ENCODE assay signal across 1 cellular context in the genomic region with DNA sequence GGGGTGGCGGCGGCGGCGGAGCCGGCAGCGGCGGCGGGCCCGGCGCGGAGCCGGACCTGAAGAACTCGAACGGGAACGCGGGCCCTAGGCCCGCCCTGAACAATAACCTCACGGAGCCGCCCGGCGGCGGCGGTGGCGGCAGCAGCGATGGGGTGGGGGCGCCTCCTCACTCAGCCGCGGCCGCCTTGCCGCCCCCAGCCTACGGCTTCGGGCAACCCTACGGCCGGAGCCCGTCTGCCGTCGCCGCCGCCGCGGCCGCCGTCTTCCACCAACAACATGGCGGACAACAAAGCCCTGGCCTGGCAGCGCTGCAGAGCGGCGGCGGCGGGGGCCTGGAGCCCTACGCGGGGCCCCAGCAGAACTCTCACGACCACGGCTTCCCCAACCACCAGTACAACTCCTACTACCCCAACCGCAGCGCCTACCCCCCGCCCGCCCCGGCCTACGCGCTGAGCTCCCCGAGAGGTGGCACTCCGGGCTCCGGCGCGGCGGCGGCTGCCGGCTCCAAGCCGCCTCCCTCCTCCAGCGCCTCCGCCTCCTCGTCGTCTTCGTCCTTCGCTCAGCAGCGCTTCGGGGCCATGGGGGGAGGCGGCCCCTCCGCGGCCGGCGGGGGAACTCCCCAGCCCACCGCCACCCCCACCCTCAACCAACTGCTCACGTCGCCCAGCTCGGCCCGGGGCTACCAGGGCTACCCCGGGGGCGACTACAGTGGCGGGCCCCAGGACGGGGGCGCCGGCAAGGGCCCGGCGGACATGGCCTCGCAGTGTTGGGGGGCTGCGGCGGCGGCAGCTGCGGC.
TF ChIP-seq lines count a peak whose summit lies in the region.

No MANE protein-coding gene starts in this region.

TF ChIP-seq in K562, 482 proteins besides CTCF, POLR2A, EP300 and RAD21 (continued from another document and continues in another):
- TF ChIP-seq, protein P1, sequence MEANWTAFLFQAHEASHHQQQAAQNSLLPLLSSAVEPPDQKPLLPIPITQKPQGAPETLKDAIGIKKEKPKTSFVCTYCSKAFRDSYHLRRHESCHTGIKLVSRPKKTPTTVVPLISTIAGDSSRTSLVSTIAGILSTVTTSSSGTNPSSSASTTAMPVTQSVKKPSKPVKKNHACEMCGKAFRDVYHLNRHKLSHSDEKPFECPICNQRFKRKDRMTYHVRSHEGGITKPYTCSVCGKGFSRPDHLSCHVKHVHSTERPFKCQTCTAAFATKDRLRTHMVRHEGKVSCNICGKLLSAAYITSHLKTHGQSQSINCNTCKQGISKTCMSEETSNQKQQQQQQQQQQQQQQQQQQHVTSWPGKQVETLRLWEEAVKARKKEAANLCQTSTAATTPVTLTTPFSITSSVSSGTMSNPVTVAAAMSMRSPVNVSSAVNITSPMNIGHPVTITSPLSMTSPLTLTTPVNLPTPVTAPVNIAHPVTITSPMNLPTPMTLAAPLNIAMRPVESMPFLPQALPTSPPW (CRISPR knock-in tag; IDR thresholded peaks at IDR 0.05): no peak
- peak; percentile 88 for TF ChIP-seq RBBP5 (IDR thresholded peaks at IDR 0.05; ENCODE audit: borderline replicate concordance, insufficient read depth, low read length, poor library complexity, severe bottlenecking)
- no peak for TF ChIP-seq ZBED1 (IDR thresholded peaks at IDR 0.05)
- TF ChIP-seq, protein P2, sequence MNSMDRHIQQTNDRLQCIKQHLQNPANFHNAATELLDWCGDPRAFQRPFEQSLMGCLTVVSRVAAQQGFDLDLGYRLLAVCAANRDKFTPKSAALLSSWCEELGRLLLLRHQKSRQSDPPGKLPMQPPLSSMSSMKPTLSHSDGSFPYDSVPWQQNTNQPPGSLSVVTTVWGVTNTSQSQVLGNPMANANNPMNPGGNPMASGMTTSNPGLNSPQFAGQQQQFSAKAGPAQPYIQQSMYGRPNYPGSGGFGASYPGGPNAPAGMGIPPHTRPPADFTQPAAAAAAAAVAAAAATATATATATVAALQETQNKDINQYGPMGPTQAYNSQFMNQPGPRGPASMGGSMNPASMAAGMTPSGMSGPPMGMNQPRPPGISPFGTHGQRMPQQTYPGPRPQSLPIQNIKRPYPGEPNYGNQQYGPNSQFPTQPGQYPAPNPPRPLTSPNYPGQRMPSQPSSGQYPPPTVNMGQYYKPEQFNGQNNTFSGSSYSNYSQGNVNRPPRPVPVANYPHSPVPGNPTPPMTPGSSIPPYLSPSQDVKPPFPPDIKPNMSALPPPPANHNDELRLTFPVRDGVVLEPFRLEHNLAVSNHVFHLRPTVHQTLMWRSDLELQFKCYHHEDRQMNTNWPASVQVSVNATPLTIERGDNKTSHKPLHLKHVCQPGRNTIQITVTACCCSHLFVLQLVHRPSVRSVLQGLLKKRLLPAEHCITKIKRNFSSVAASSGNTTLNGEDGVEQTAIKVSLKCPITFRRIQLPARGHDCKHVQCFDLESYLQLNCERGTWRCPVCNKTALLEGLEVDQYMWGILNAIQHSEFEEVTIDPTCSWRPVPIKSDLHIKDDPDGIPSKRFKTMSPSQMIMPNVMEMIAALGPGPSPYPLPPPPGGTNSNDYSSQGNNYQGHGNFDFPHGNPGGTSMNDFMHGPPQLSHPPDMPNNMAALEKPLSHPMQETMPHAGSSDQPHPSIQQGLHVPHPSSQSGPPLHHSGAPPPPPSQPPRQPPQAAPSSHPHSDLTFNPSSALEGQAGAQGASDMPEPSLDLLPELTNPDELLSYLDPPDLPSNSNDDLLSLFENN (IDR thresholded peaks at IDR 0.05; ENCODE audit: low read depth in 2 of 2, low read length in 2 of 2): no peak
- no peak for TF ChIP-seq NFXL1 (CRISPR knock-in tag; IDR thresholded peaks at IDR 0.05)
- no peak for TF ChIP-seq ZNF3 (CRISPR knock-in tag; IDR thresholded peaks at IDR 0.05)
- no peak for TF ChIP-seq KAT2B (IDR thresholded peaks at IDR 0.05; ENCODE audit: low read depth, low read length)
- no peak for TF ChIP-seq KLF6 (CRISPR knock-in tag; IDR thresholded peaks at IDR 0.05; ENCODE audit: borderline replicate concordance)
- no peak for TF ChIP-seq MYNN (IDR thresholded peaks at IDR 0.05)
- no peak for TF ChIP-seq MYNN (CRISPR knock-in tag; IDR thresholded peaks at IDR 0.05)
- TF ChIP-seq ZZZ3 (IDR thresholded peaks at IDR 0.05): no peak
- TF ChIP-seq SOX6 (IDR thresholded peaks at IDR 0.05): no peak
- TF ChIP-seq NR2F6 (CRISPR knock-in tag; IDR thresholded peaks at IDR 0.05): no peak
- peak; percentile 60; the same call in 1 of the 2 replicates for TF ChIP-seq ZBTB7A (IDR thresholded peaks at IDR 0.05; ENCODE audit: borderline replicate concordance, control insufficient read depth, low read depth, low read length)
- TF ChIP-seq, protein P3, sequence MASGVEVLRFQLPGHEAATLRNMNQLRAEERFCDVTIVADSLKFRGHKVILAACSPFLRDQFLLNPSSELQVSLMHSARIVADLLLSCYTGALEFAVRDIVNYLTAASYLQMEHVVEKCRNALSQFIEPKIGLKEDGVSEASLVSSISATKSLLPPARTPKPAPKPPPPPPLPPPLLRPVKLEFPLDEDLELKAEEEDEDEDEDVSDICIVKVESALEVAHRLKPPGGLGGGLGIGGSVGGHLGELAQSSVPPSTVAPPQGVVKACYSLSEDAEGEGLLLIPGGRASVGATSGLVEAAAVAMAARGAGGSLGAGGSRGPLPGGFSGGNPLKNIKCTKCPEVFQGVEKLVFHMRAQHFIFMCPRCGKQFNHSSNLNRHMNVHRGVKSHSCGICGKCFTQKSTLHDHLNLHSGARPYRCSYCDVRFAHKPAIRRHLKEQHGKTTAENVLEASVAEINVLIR (CRISPR knock-in tag; IDR thresholded peaks at IDR 0.05): no peak
- peak; percentile 55; the same call in 1 of the 2 replicates for TF ChIP-seq EGR1 (conservative IDR thresholded peaks at IDR 0.05)
- no peak for TF ChIP-seq ERF (CRISPR knock-in tag; IDR thresholded peaks at IDR 0.05)
- TF ChIP-seq GATAD2B (IDR thresholded peaks at IDR 0.05; ENCODE audit: borderline replicate concordance): no peak; the same call in 1 of the 2 replicates
- TF ChIP-seq, protein P4, sequence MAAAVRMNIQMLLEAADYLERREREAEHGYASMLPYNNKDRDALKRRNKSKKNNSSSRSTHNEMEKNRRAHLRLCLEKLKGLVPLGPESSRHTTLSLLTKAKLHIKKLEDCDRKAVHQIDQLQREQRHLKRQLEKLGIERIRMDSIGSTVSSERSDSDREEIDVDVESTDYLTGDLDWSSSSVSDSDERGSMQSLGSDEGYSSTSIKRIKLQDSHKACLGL (CRISPR knock-in tag; IDR thresholded peaks at IDR 0.05; ENCODE audit: borderline replicate concordance, poor library complexity, severe bottlenecking): no peak
- no peak for TF ChIP-seq FOXM1 (IDR thresholded peaks at IDR 0.05; ENCODE audit: low read depth)
- TF ChIP-seq FOXM1 (CRISPR knock-in tag; IDR thresholded peaks at IDR 0.05; ENCODE audit: low read depth): 0 out of 2 replicates have a peak, but pooled peaks have one; percentile 68
- 0 out of 2 replicates have a peak, but pooled peaks have one; percentile 70 for TF ChIP-seq RBM14 (IDR thresholded peaks at IDR 0.05; ENCODE audit: borderline replicate concordance, insufficient read depth, low read depth, low read length)
- peak; percentile 38 for TF ChIP-seq SAP30 (IDR thresholded peaks at IDR 0.05; ENCODE audit: borderline replicate concordance, insufficient read depth, low read depth, low read length, poor library complexity, severe bottlenecking)
- TF ChIP-seq ELF2 (CRISPR knock-in tag; IDR thresholded peaks at IDR 0.05): no peak
- no peak for TF ChIP-seq NFE2L1 (tag; IDR thresholded peaks at IDR 0.05; ENCODE audit: borderline replicate concordance, low read depth)
- no peak for TF ChIP-seq ESRRB (CRISPR knock-in tag; IDR thresholded peaks at IDR 0.05; ENCODE audit: borderline replicate concordance)
- peak; percentile 31 to 57; a peak in 2 of 4 replicates for TF ChIP-seq NONO (IDR thresholded peaks at IDR 0.05; ENCODE audit: low read depth in 2 of 2, low read length in 1 of 2)
- peak; percentile 43; the same call in 1 of the 2 replicates for TF ChIP-seq SP1 (CRISPR knock-in tag; IDR thresholded peaks at IDR 0.05)
- TF ChIP-seq U2AF1 (optimal IDR thresholded peaks at IDR 0.05; ENCODE audit: low read depth, low read length): peak; percentile 77
- no peak; a peak in 1 of 4 replicates for TF ChIP-seq KDM4B (IDR thresholded peaks at IDR 0.05; ENCODE audit: borderline replicate concordance in 2 of 2, low read depth in 1 of 2)
- TF ChIP-seq, protein P5, sequence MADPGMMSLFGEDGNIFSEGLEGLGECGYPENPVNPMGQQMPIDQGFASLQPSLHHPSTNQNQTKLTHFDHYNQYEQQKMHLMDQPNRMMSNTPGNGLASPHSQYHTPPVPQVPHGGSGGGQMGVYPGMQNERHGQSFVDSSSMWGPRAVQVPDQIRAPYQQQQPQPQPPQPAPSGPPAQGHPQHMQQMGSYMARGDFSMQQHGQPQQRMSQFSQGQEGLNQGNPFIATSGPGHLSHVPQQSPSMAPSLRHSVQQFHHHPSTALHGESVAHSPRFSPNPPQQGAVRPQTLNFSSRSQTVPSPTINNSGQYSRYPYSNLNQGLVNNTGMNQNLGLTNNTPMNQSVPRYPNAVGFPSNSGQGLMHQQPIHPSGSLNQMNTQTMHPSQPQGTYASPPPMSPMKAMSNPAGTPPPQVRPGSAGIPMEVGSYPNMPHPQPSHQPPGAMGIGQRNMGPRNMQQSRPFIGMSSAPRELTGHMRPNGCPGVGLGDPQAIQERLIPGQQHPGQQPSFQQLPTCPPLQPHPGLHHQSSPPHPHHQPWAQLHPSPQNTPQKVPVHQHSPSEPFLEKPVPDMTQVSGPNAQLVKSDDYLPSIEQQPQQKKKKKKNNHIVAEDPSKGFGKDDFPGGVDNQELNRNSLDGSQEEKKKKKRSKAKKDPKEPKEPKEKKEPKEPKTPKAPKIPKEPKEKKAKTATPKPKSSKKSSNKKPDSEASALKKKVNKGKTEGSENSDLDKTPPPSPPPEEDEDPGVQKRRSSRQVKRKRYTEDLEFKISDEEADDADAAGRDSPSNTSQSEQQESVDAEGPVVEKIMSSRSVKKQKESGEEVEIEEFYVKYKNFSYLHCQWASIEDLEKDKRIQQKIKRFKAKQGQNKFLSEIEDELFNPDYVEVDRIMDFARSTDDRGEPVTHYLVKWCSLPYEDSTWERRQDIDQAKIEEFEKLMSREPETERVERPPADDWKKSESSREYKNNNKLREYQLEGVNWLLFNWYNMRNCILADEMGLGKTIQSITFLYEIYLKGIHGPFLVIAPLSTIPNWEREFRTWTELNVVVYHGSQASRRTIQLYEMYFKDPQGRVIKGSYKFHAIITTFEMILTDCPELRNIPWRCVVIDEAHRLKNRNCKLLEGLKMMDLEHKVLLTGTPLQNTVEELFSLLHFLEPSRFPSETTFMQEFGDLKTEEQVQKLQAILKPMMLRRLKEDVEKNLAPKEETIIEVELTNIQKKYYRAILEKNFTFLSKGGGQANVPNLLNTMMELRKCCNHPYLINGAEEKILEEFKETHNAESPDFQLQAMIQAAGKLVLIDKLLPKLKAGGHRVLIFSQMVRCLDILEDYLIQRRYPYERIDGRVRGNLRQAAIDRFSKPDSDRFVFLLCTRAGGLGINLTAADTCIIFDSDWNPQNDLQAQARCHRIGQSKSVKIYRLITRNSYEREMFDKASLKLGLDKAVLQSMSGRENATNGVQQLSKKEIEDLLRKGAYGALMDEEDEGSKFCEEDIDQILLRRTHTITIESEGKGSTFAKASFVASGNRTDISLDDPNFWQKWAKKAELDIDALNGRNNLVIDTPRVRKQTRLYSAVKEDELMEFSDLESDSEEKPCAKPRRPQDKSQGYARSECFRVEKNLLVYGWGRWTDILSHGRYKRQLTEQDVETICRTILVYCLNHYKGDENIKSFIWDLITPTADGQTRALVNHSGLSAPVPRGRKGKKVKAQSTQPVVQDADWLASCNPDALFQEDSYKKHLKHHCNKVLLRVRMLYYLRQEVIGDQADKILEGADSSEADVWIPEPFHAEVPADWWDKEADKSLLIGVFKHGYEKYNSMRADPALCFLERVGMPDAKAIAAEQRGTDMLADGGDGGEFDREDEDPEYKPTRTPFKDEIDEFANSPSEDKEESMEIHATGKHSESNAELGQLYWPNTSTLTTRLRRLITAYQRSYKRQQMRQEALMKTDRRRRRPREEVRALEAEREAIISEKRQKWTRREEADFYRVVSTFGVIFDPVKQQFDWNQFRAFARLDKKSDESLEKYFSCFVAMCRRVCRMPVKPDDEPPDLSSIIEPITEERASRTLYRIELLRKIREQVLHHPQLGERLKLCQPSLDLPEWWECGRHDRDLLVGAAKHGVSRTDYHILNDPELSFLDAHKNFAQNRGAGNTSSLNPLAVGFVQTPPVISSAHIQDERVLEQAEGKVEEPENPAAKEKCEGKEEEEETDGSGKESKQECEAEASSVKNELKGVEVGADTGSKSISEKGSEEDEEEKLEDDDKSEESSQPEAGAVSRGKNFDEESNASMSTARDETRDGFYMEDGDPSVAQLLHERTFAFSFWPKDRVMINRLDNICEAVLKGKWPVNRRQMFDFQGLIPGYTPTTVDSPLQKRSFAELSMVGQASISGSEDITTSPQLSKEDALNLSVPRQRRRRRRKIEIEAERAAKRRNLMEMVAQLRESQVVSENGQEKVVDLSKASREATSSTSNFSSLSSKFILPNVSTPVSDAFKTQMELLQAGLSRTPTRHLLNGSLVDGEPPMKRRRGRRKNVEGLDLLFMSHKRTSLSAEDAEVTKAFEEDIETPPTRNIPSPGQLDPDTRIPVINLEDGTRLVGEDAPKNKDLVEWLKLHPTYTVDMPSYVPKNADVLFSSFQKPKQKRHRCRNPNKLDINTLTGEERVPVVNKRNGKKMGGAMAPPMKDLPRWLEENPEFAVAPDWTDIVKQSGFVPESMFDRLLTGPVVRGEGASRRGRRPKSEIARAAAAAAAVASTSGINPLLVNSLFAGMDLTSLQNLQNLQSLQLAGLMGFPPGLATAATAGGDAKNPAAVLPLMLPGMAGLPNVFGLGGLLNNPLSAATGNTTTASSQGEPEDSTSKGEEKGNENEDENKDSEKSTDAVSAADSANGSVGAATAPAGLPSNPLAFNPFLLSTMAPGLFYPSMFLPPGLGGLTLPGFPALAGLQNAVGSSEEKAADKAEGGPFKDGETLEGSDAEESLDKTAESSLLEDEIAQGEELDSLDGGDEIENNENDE (IDR thresholded peaks at IDR 0.05; ENCODE audit: low read depth, low read length): no peak
- no peak for TF ChIP-seq BRD9 (IDR thresholded peaks at IDR 0.05; ENCODE audit: low read depth, partially characterized antibody)
- no peak for TF ChIP-seq LEF1 (IDR thresholded peaks at IDR 0.05)
- TF ChIP-seq, protein P6, sequence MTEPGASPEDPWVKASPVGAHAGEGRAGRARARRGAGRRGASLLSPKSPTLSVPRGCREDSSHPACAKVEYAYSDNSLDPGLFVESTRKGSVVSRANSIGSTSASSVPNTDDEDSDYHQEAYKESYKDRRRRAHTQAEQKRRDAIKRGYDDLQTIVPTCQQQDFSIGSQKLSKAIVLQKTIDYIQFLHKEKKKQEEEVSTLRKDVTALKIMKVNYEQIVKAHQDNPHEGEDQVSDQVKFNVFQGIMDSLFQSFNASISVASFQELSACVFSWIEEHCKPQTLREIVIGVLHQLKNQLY (CRISPR knock-in tag; conservative IDR thresholded peaks at IDR 0.05): no peak
- TF ChIP-seq, protein P7, sequence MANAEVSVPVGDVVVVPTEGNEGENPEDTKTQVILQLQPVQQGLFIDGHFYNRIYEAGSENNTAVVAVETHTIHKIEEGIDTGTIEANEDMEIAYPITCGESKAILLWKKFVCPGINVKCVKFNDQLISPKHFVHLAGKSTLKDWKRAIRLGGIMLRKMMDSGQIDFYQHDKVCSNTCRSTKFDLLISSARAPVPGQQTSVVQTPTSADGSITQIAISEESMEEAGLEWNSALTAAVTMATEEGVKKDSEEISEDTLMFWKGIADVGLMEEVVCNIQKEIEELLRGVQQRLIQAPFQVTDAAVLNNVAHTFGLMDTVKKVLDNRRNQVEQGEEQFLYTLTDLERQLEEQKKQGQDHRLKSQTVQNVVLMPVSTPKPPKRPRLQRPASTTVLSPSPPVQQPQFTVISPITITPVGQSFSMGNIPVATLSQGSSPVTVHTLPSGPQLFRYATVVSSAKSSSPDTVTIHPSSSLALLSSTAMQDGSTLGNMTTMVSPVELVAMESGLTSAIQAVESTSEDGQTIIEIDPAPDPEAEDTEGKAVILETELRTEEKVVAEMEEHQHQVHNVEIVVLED (CRISPR knock-in tag; IDR thresholded peaks at IDR 0.05): no peak
- TF ChIP-seq CHD4 (IDR thresholded peaks at IDR 0.05; ENCODE audit: insufficient read depth, insufficient replicate concordance, low read depth, low read length, poor library complexity, severe bottlenecking): no peak
- TF ChIP-seq ZNF23 (CRISPR knock-in tag; IDR thresholded peaks at IDR 0.05): no peak
- TF ChIP-seq ZKSCAN1 (IDR thresholded peaks at IDR 0.05; ENCODE audit: low read depth, low read length): no peak
